In the genomic region with DNA sequence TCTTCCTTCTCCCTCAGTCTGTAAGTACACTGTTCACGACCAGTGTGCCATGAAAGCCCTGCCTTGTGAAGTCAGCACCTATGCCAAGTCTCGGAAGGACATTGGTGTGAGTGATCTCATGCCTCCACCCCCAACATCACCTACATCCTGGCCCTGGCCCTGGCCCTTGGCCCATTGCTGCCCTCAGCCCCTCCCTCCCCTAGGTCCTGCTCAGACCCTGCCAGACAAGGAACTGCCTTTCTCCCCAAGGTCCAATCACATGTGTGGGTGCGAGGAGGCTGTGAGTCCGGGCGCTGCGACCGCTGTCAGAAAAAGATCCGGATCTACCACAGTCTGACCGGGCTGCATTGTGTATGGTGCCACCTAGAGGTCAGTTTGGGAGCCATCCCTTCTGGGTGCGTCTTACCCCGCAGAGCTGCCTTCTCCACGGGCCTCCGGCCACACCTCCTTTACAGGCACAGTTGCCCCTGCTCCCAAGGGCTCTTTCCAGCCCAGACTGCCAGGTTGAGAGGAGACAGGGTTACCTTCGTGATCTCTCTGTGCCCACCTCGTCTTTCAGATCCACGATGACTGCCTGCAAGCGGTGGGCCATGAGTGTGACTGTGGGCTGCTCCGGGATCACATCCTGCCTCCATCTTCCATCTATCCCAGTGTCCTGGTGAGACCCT, we compare ENCODE assay signal across 8 cellular contexts. TPM values are rescaled to one million over a fixed set of nuclear protein-coding genes. Genes with fewer than 3 reads are reported as not detected.
DNase-seq lines count a peak whose midpoint lies in the region; ATAC-seq, FAIRE-seq and TF ChIP-seq lines count a peak whose summit lies in the region.

No MANE protein-coding gene starts in this region.

- TF ChIP-seq CTCF in astrocyte (IDR thresholded peaks at IDR 0.05; ENCODE audit: insufficient read depth, low read depth, low read length) = peak; percentile 86

- peak; percentile 85 for DNase-seq in SIG-M5 treated with dmso at 0.1 percent for 504 hours (lab: John Stamatoyannopoulos, UW; ENCODE audit: unreplicated experiment)
- DNase-seq in SIG-M5 (lab: John Stamatoyannopoulos, UW) = no peak
- DNase-seq in NCI-H187 (lab: John Stamatoyannopoulos, UW) = peak; percentile 77 to 80
- peak; percentile 78 for DNase-seq in T-helper 2 cell treated with Interferon-gamma antibody and Interleukin-4, amounts not matched to agents 5 μg/mL and 100 μg/mL, for 36 hours (ENCODE audit: low spot score)
- DNase-seq in astrocyte (ENCODE audit: low read depth) = peak; percentile 56
- peak; percentile 19 to 87 (median 68) for DNase-seq in hypothalamus (lab: John Stamatoyannopoulos, UW)
- peak; percentile 42 for DNase-seq in skeletal muscle cell (ENCODE audit: low read depth)

- peaks cover 53% of the 10 kb centered on the region for H3K4me1 Mint-ChIP-seq in T-helper 2 cell treated with Interferon-gamma antibody and Interleukin-4, amounts not matched to agents 5 μg/mL and 100 μg/mL, for 36 hours (ENCODE audit: low read depth)
- peaks cover 27% of the 10 kb centered on the region for H3K4me1 Mint-ChIP-seq in astrocyte (ENCODE audit: low read depth, unreplicated experiment)

- H3K36me3 ChIP-seq in astrocyte (ENCODE audit: insufficient read depth, low read length) = peaks cover 10% of the 10 kb centered on the region

- H3K9me3 ChIP-seq in astrocyte (ENCODE audit: insufficient read depth, low read depth, low read length) = no peaks in the 10 kb centered on the region

- peak overlapping the region; percentile 42 for H3K9ac ChIP-seq in astrocyte (ENCODE audit: low read length)

- peaks cover 91% of the 10 kb centered on the region for H3K36me3 Mint-ChIP-seq in T-helper 2 cell treated with Interferon-gamma antibody and Interleukin-4, amounts not matched to agents 5 μg/mL and 100 μg/mL, for 36 hours (ENCODE audit: low read depth)
- H3K36me3 Mint-ChIP-seq in astrocyte (ENCODE audit: low read depth, unreplicated experiment) = peaks cover 41% of the 10 kb centered on the region

- peak overlapping the region; percentile 58 for H3K4me3 Mint-ChIP-seq in T-helper 2 cell treated with Interferon-gamma antibody and Interleukin-4, amounts not matched to agents 5 μg/mL and 100 μg/mL, for 36 hours
- H3K4me3 Mint-ChIP-seq in astrocyte (ENCODE audit: unreplicated experiment) = peak overlapping the region; percentile 48

- H3K4me2 ChIP-seq in astrocyte (ENCODE audit: low read length) = peak overlapping the region; percentile 59

- no peaks in the 10 kb centered on the region for H3K79me2 ChIP-seq in astrocyte (ENCODE audit: insufficient read depth, low read length)

- peak overlapping the region; percentile 67 for H2AFZ ChIP-seq in astrocyte (ENCODE audit: low read depth, low read length)

- H4K20me1 ChIP-seq in astrocyte (ENCODE audit: insufficient read depth, low read length) = no peaks in the 10 kb centered on the region

- H3K27ac ChIP-seq in astrocyte (ENCODE audit: low read depth, low read length) = no peak overlapping the region

- H3K4me1 ChIP-seq in astrocyte (ENCODE audit: insufficient read depth, low read length) = peaks cover 18% of the 10 kb centered on the region

- no peaks in the 10 kb centered on the region for H3K27me3 ChIP-seq in astrocyte (ENCODE audit: insufficient read depth, low read length)

- H3K27me3 Mint-ChIP-seq in T-helper 2 cell treated with Interferon-gamma antibody and Interleukin-4, amounts not matched to agents 5 μg/mL and 100 μg/mL, for 36 hours (ENCODE audit: low read depth) = no peaks in the 10 kb centered on the region
- H3K27me3 Mint-ChIP-seq in astrocyte (ENCODE audit: low read depth, unreplicated experiment) = no peaks in the 10 kb centered on the region

- peak overlapping the region; percentile 85 for H3K27ac Mint-ChIP-seq in T-helper 2 cell treated with Interferon-gamma antibody and Interleukin-4, amounts not matched to agents 5 μg/mL and 100 μg/mL, for 36 hours
- H3K27ac Mint-ChIP-seq in astrocyte (ENCODE audit: unreplicated experiment) = peak overlapping the region; percentile 29

- no peaks in the 10 kb centered on the region for H3K9me3 Mint-ChIP-seq in T-helper 2 cell treated with Interferon-gamma antibody and Interleukin-4, amounts not matched to agents 5 μg/mL and 100 μg/mL, for 36 hours
- no peaks in the 10 kb centered on the region for H3K9me3 Mint-ChIP-seq in astrocyte (ENCODE audit: unreplicated experiment)

- H3K4me3 ChIP-seq in astrocyte (ENCODE audit: insufficient read depth, low read depth, low read length) (no peak overlapping the region), skeletal muscle cell (ENCODE audit: low read depth, low read length) (no peak overlapping the region)

- peak; percentile 98 for ATAC-seq in HG02938 (IDR thresholded peaks at IDR 0.05; ENCODE audit: unreplicated experiment)

- no peak for FAIRE-seq in astrocyte (lab: Jason Lieb, UNC)

RNA-seq across cellular contexts. Expression of a gene that starts 9.2 kb away (rescaled TPM):
- total RNA-seq in astrocyte = 108 and 118 TPM in 2 replicates

RNA-seq across cellular contexts. Expression of a gene that starts 12.5 kb away (rescaled TPM):
- total RNA-seq in astrocyte = 31.5 and 33.6 TPM in 2 replicates

RNA-seq across cellular contexts. Expression of a gene that starts 25.6 kb away (rescaled TPM):
- 3.9 and 13.8 TPM in 2 replicates for total RNA-seq in astrocyte

RNA-seq across cellular contexts. Expression of a gene that starts 26.4 kb away (rescaled TPM):
- 37.8 and 44.3 TPM in 2 replicates for total RNA-seq in astrocyte

RNA-seq across cellular contexts. Expression of a gene that starts 33.7 kb away (rescaled TPM):
- total RNA-seq in astrocyte = 110 and 127 TPM in 2 replicates
